17 cellular contexts compared by ENCODE assay signal in the genomic region with DNA sequence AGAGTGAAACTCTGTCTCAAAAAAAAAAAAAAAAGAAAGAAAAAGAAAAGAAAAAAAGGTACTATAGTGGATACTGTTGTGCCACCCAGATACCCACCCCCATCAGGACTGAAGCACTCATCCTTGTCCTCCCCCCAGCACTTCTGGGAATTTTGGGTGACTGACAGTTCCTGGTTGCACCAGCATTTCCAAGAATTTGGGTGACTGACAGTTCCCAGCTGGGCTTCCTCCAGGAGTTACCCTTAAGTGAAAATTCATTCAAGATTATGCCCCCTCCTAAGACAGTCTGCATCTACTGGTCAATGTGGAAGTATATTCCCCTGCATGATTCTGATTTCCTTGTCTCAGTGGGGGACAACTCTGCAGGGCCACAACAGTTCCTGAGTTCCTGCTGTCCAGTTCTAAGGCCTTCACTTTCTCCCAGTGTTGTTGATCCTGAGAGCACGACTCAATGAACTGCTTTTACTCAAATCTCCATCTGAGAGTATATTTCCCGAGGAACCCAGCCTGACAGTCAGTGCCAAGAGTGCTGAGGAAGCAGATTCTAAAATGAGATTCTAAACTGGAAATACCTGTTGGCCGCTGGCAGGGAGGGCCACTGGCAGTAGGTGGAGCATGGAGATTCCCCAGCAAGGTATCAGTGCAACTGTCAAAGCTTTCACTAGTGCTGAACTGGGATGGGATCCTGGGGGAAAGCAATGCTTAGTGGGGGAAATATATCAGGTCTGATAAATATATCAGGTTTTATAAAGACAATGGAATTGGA. TPM values are rescaled to one million over a fixed set of nuclear protein-coding genes. Genes with fewer than 3 reads are reported as not detected.
DNase-seq lines count a peak whose midpoint lies in the region; ATAC-seq, FAIRE-seq and TF ChIP-seq lines count a peak whose summit lies in the region.
"Had no signal": no experiment of that assay in that cellular context is flagged by ENCODE, and none has a peak within 500 bp of the region (broad histone marks: within the 10 kb centered on the region; RNA-seq: fewer than 3 reads in every experiment).

No MANE protein-coding gene starts in this region.

- no peak for TF ChIP-seq POLR2A in sigmoid colon (IDR thresholded peaks at IDR 0.05)

- no peak overlapping the region for H3K4me2 ChIP-seq in neural progenitor cell

- intact Hi-C loops in pancreas (cut with DNase I) = loop anchor here in 1 of 3 donors (10.0 kb wide), 1 partner anchor 145 kb away; no protein-coding TSS in a partner anchor
- intact Hi-C loops in sigmoid colon (cut with DNase I) = no loop called here

- DNase-seq in DMS53 (lab: John Stamatoyannopoulos, UW) (peak; percentile 82), NCI-H510A (lab: John Stamatoyannopoulos, UW) (peak; percentile 56), pancreas (peak in 2 of 6 donors; percentile 36 to 38), neural progenitor cell (ENCODE audit: low spot score) (no peak), sigmoid colon (no peak), ACHN (no peak)
- DNase-seq: activated CD4-positive, alpha-beta T cell treated with anti-CD3 and anti-CD28 coated beads, Interleukin-2, amount 50 U/mL, for 48 hours; activated effector memory CD4-positive, alpha-beta T cell treated with Interleukin-2 at 50 U/mL for 16 hours; aorta; NCI-H524 treated with DMSO at 0.1 percent for 48 hours; T-helper 2 cell had no signal

- H3K36me3 Mint-ChIP-seq in neural progenitor cell = peaks cover 8% of the 10 kb centered on the region

- peak overlapping the region; percentile 63 to 86 for H3K27ac ChIP-seq in esophagus (ENCODE audit: low read depth in 2 of 2, low read length in 1 of 2)
- H3K27ac ChIP-seq in pancreas = peak overlapping the region in 1 of 4 donors; percentile 35
- H3K27ac ChIP-seq in neural progenitor cell = no peak overlapping the region
- H3K27ac ChIP-seq in sigmoid colon = no peak overlapping the region
- H3K27ac ChIP-seq: thoracic aorta had no signal

- H3K4me1 Mint-ChIP-seq in neural progenitor cell = peaks cover 5% of the 10 kb centered on the region

- no peak overlapping the region for H3K27ac Mint-ChIP-seq in neural progenitor cell

- TF ChIP-seq CTCF in pancreas (IDR thresholded peaks at IDR 0.05) (no peak), neural progenitor cell (IDR thresholded peaks at IDR 0.05) (no peak), sigmoid colon (IDR thresholded peaks at IDR 0.05) (no peak)

- H3K4me3 Mint-ChIP-seq in neural progenitor cell = no peak overlapping the region

- no peaks in the 10 kb centered on the region for H3K4me1 ChIP-seq in esophagus (ENCODE audit: control insufficient read depth in 2 of 2, insufficient read depth in 2 of 2, low read length in 1 of 2)
- peaks cover 0 to 4% (median 0%) of the 10 kb centered on the region in 3 donors for H3K4me1 ChIP-seq in pancreas
- H3K4me1 ChIP-seq in neural progenitor cell = no peaks in the 10 kb centered on the region
- H3K4me1 ChIP-seq in sigmoid colon = no peaks in the 10 kb centered on the region

- H4K20me1 ChIP-seq in neural progenitor cell (ENCODE audit: low read depth) = no peaks in the 10 kb centered on the region

- H2AFZ ChIP-seq in neural progenitor cell (replicated peaks) = no peak overlapping the region

- no peaks in the 10 kb centered on the region for H3F3A ChIP-seq in neural progenitor cell (ENCODE audit: low read depth)

- no peak for FAIRE-seq in pancreas (lab: Jason Lieb, UNC)

- in situ Hi-C loops in ACHN (cut with HindIII; ENCODE audit: low pct_ligation_motif_present, low pct_unique_long_range_greater_than_20kb, low sequenced_read_pairs) = no loop called here

- no peak for TF ChIP-seq EP300 in sigmoid colon (IDR thresholded peaks at IDR 0.05)

- ATAC-seq in pancreas = peak in 3 of 4 donors; percentile 59 to 83 (median 81)
- ATAC-seq in GM21367 (IDR thresholded peaks at IDR 0.05; ENCODE audit: unreplicated experiment) = no peak

- WGBS in esophagus, 2 donors = 31 to 32% methylated on average over 3 of the region's 3 CpGs
- 17 to 24% methylated on average over 3 of the region's 3 CpGs for WGBS in pancreas, 2 donors
- 18 to 52% methylated on average over 3 of the region's 3 CpGs for WGBS in sigmoid colon, 2 donors

- no peak overlapping the region for H3K9ac ChIP-seq in neural progenitor cell

- H3K9me3 ChIP-seq in esophagus (ENCODE audit: control insufficient read depth in 2 of 2, insufficient read depth in 1 of 2, low read depth in 1 of 2, low read length in 1 of 2) (peaks cover 2 to 3% of the 10 kb centered on the region in 2 donors), pancreas (no peaks in the 10 kb centered on the region), neural progenitor cell (ENCODE audit: low read depth) (no peaks in the 10 kb centered on the region), sigmoid colon (peaks cover 0 to 10% (median 0%) of the 10 kb centered on the region in 4 donors)
- H3K9me3 ChIP-seq: thoracic aorta had no signal

- H3K79me2 ChIP-seq in neural progenitor cell (ENCODE audit: low read depth) = no peaks in the 10 kb centered on the region

- H3K36me3 ChIP-seq in esophagus (ENCODE audit: control insufficient read depth in 2 of 2, insufficient read depth in 2 of 2, low read length in 1 of 2) (no peaks in the 10 kb centered on the region), pancreas (no peaks in the 10 kb centered on the region), neural progenitor cell (no peaks in the 10 kb centered on the region), sigmoid colon (no peaks in the 10 kb centered on the region)
- H3K36me3 ChIP-seq: thoracic aorta had no signal

- H3K27me3 ChIP-seq in esophagus (ENCODE audit: control insufficient read depth in 1 of 2, insufficient read depth in 2 of 2, low read length in 2 of 2) = no peaks in the 10 kb centered on the region
- H3K27me3 ChIP-seq in pancreas = no peaks in the 10 kb centered on the region
- H3K27me3 ChIP-seq in neural progenitor cell = peaks cover 20% of the 10 kb centered on the region
- H3K27me3 ChIP-seq in sigmoid colon = no peaks in the 10 kb centered on the region

- no peak overlapping the region for H3K4me3 ChIP-seq in esophagus (ENCODE audit: low read depth in 1 of 2, low read length in 2 of 2)
- H3K4me3 ChIP-seq in pancreas = no peak overlapping the region
- H3K4me3 ChIP-seq in neural progenitor cell = no peak overlapping the region
- H3K4me3 ChIP-seq in sigmoid colon = no peak overlapping the region
- H3K4me3 ChIP-seq: thoracic aorta had no signal

- peaks cover 21% of the 10 kb centered on the region for H3K9me3 Mint-ChIP-seq in neural progenitor cell

- H3K27me3 Mint-ChIP-seq in neural progenitor cell (ENCODE audit: insufficient read depth, low read depth) = peaks cover 17% of the 10 kb centered on the region

RNA-seq across cellular contexts. Expression of a gene that starts 18.5 kb away (rescaled TPM):
- polyA plus RNA-seq in esophagus (not detected), pancreas (1 to 10 TPM; 3.7 to 7.5 TPM), sigmoid colon (under 1 TPM in 1 of 3 donors, not detected in 2; 0.39 TPM)
- total RNA-seq in pancreas (under 1 TPM in 4 of 6 donors, not detected in 2; 0.56 to 0.69 (median 0.63) TPM), neural progenitor cell (ENCODE audit: low replicate concordance) (not detected in 2 replicates), sigmoid colon (10 to 100 TPM in 1 of 4 donors, not detected in 3; 11.4 TPM)
- total RNA-seq: aorta, Daoy, mononuclear cell, thoracic aorta had no signal
- polyA plus RNA-seq: aorta, BJ had no signal

RNA-seq across cellular contexts. Expression of a gene that starts 23.2 kb away (rescaled TPM):
- polyA plus RNA-seq in esophagus (under 1 TPM; 0.04 to 0.05 TPM), pancreas (10 to 100 TPM; 39.2 to 76.3 TPM), sigmoid colon (1 to 10 TPM in 1 of 3 donors, under 1 TPM in 2; 0.60 to 2.4 (median 0.69) TPM)
- total RNA-seq in pancreas (1 to 10 TPM; 1.1 to 8.6 (median 3.6) TPM), neural progenitor cell (ENCODE audit: low replicate concordance) (0.17 and 1.1 TPM in 2 replicates), sigmoid colon (1 to 10 TPM; 1.3 to 4.3 (median 1.6) TPM)
- total RNA-seq: aorta, mononuclear cell, thoracic aorta had no signal
- polyA plus RNA-seq: BJ had no signal

RNA-seq across cellular contexts. Expression of a gene that starts 23.5 kb away (rescaled TPM):
- polyA plus RNA-seq in esophagus (10 to 100 TPM; 49.9 to 53.9 TPM), pancreas (10 to 100 TPM; 47.0 to 61.9 TPM), sigmoid colon (10 to 100 TPM; 47.9 to 55.8 (median 51.7) TPM)
- total RNA-seq in pancreas (10 to 100 TPM; 21.8 to 27.9 (median 24.6) TPM), neural progenitor cell (ENCODE audit: low replicate concordance) (86.4 and 91.0 TPM in 2 replicates), sigmoid colon (10 to 100 TPM; 49.6 to 68.7 (median 66.9) TPM)

RNA-seq across cellular contexts. Expression of a gene that starts 50.5 kb away (rescaled TPM):
- polyA plus RNA-seq in esophagus (1 to 10 TPM; 1.1 to 1.5 TPM), pancreas (1 to 10 TPM; 2.6 to 4.2 TPM), sigmoid colon (1 to 10 TPM; 1.8 to 5.5 (median 2.3) TPM)
- total RNA-seq in pancreas (1 to 10 TPM; 2.6 to 7.5 (median 4.1) TPM), neural progenitor cell (ENCODE audit: low replicate concordance) (26.3 and 30.4 TPM in 2 replicates), sigmoid colon (1 to 10 TPM; 3.7 to 4.9 (median 3.9) TPM)

Comparison
In these comparisons a context has a peak if more than half of its experiments do, and no peak if none do; other contexts are left out.
1. DNase-seq: peak in DMS53 (single experiment) and NCI-H510A (single experiment); none in neural progenitor cell (single experiment), sigmoid colon (single experiment) and ACHN (single experiment).
2. H3K27ac ChIP-seq: peak in esophagus (2 of 2); none in neural progenitor cell (single experiment) and sigmoid colon (0 of 4).